In genomic region chr21:14687277-14687642, GRCh38 we compare ENCODE assay signal across 8 cellular contexts.
DNase-seq lines count a peak whose midpoint lies in the region; ATAC-seq lines count a peak whose summit lies in the region.

No MANE protein-coding gene starts in this region.

- peaks cover 13 to 49% of the 10 kb centered on the region in 2 donors for H3K36me3 Mint-ChIP-seq in activated naive CD4-positive, alpha-beta T cell treated with anti-CD3 and anti-CD28 coated beads, Interleukin-2, amount 50 U/mL, for 72 hours

- DNase-seq in activated naive CD4-positive, alpha-beta T cell treated with anti-CD3 and anti-CD28 coated beads, Interleukin-2, amount 50 U/mL, for 72 hours (ENCODE audit: low spot score in 2 of 2): no peak
- DNase-seq in activated naive CD4-positive, alpha-beta T cell treated with Interleukin-2 at 50 U/mL for 16 hours: no peak
- DNase-seq in SKM-1 treated with dmso at 0.1 percent for 144 hours (lab: John Stamatoyannopoulos, UW; ENCODE audit: unreplicated experiment) (peak; percentile 81), NCI-H146 treated with DMSO at 0.1 percent for 48 hours (lab: John Stamatoyannopoulos, UW; ENCODE audit: unreplicated experiment) (no peak), T1000 (lab: John Stamatoyannopoulos, UW) (no peak)
- no peak for DNase-seq in stimulated activated naive CD8-positive, alpha-beta T cell treated with anti-CD3 and anti-CD28 coated beads, Interleukin-15, Interleukin-2, amounts not matched to agents 100 U/mL and 50 U/mL, for 24 hours
- no peak for DNase-seq in activated naive CD4-positive, alpha-beta T cell (lab: John Stamatoyannopoulos, UW)

- H3K9me3 Mint-ChIP-seq in activated naive CD4-positive, alpha-beta T cell treated with anti-CD3 and anti-CD28 coated beads, Interleukin-2, amount 50 U/mL, for 72 hours: peaks cover 12 to 31% of the 10 kb centered on the region in 2 donors

- H3K27ac Mint-ChIP-seq in activated naive CD4-positive, alpha-beta T cell treated with anti-CD3 and anti-CD28 coated beads, Interleukin-2, amount 50 U/mL, for 72 hours: peak overlapping the region; percentile 3 to 16

- peak; percentile 83 to 88 for ATAC-seq in activated naive CD4-positive, alpha-beta T cell treated with anti-CD3 and anti-CD28 coated beads, Interleukin-2, amount 50 U/mL, for 72 hours
- ATAC-seq in HG03064 (IDR thresholded peaks at IDR 0.05; ENCODE audit: low read depth, unreplicated experiment): peak; percentile 54
- peak; percentile 68 for ATAC-seq in stimulated activated naive CD8-positive, alpha-beta T cell treated with anti-CD3 and anti-CD28 coated beads, Interleukin-15, Interleukin-2, amounts not matched to agents 100 U/mL and 50 U/mL, for 24 hours
